In genomic region chr9:2555899-2556600, GRCh38 we compare ENCODE assay signal across 8 cellular contexts.
DNase-seq lines count a peak whose midpoint lies in the region; TF ChIP-seq lines count a peak whose summit lies in the region.
"Not testable (repeated sequence)": the region's sequence is repeated elsewhere in the genome, so short reads cannot be mapped to it uniquely, and the experiment has no call there.

No MANE protein-coding gene starts in this region.

- H2AFZ ChIP-seq in PC-9, result not testable (repeated sequence)

- H3K4me3 Mint-ChIP-seq in chondrocyte (ENCODE audit: unreplicated experiment), result not testable (repeated sequence)

- TF ChIP-seq CTCF in BE2C (IDR thresholded peaks at IDR 0.05; ENCODE audit: low read depth, low read length); PC-9 (conservative IDR thresholded peaks at IDR 0.05); chondrocyte (IDR thresholded peaks at IDR 0.05); thyroid gland (IDR thresholded peaks at IDR 0.05): not testable (repeated sequence)

- not testable (repeated sequence) for H3K27ac ChIP-seq in PC-9, thyroid gland

- H3K36me3 ChIP-seq in BE2C; HAP-1 (replicated peaks); PC-9 (ENCODE audit: low read depth); thyroid gland: not testable (repeated sequence)

- in situ Hi-C loops in HAP-1 (cut with MboI; ENCODE audit: low sequenced_read_pairs), result not testable (repeated sequence)

- H3K4me3 ChIP-seq in BE2C (ENCODE audit: low read depth, low read length); HAP-1; PC-9; thyroid gland (replicated peaks in 1 of 3): not testable (repeated sequence)

- not testable (repeated sequence) for H3K27me3 ChIP-seq in BE2C; HAP-1 (ENCODE audit: low read depth); PC-9 (ENCODE audit: insufficient read depth, low read depth); thyroid gland

- H3K9me2 ChIP-seq in PC-9 (ENCODE audit: insufficient read depth), result not testable (repeated sequence)

- H3K4me1 ChIP-seq in BE2C; HAP-1; PC-9 (replicated peaks; ENCODE audit: insufficient read depth): not testable (repeated sequence)
- H3K4me1 ChIP-seq in thyroid gland, result peaks cover 9 to 15% of the 10 kb centered on the region in 2 donors

- not testable (repeated sequence) for H3K27me3 Mint-ChIP-seq in chondrocyte (ENCODE audit: low read depth)

- H3K79me2 ChIP-seq in PC-9 (ENCODE audit: low read depth), result not testable (repeated sequence)

- H3K4me1 Mint-ChIP-seq in chondrocyte (ENCODE audit: low read depth), result peaks cover 47% of the 10 kb centered on the region

- not testable (repeated sequence) for BruUV-seq in PC-9 (replicated peaks; lab: Mats Ljungman, UMichigan)

- WGBS in thyroid gland, 2 donors, result 76 to 78% methylated on average over 7 of the region's 7 CpGs

- H3K9me3 Mint-ChIP-seq in chondrocyte (ENCODE audit: low read depth), result peaks cover 21% of the 10 kb centered on the region

- H3K36me3 Mint-ChIP-seq in chondrocyte (ENCODE audit: low read depth), result not testable (repeated sequence)

- POLR2A ChIA-PET in PC-9 (lab: Charles Lee; ENCODE audit: unreplicated experiment), result interaction anchor here (0.7 kb wide), 1 partner anchor 12 kb away, joined by 4 read pairs; no protein-coding TSS in a partner anchor

- H3K27ac Mint-ChIP-seq in chondrocyte (ENCODE audit: unreplicated experiment), result peak overlapping the region; percentile 0

- CTCF ChIA-PET in PC-9 (lab: Charles Lee), result not testable (repeated sequence)

- DNase-seq in BE2C (peak; percentile 22), HAP-1 (ENCODE audit: low spot score in 2 of 2) (peak; percentile 61 to 65), NCI-H2171 (lab: John Stamatoyannopoulos, UW) (peak; percentile 47), PC-9 (peak; percentile 10 to 39), amniotic epithelial cell (ENCODE audit: low read depth) (peak; percentile 37), iris pigment epithelial cell (ENCODE audit: low read depth) (peak; percentile 39), thyroid gland (peak; percentile 32 to 46)
- not testable (repeated sequence) for DNase-seq in chondrocyte (ENCODE audit: low spot score)

- not testable (repeated sequence) for H4K20me1 ChIP-seq in PC-9 (ENCODE audit: insufficient read depth)

- TF ChIP-seq POLR2A in thyroid gland (IDR thresholded peaks at IDR 0.05), result not testable (repeated sequence)

- intact Hi-C loops in PC-9 (cut with micrococcal nuclease; ENCODE audit: unreplicated experiment), result loop anchor here (5.0 kb wide), 1 partner anchor 274 kb away; no protein-coding TSS in a partner anchor
- intact Hi-C loops in thyroid gland (cut with DNase I), result not testable (repeated sequence)

- H3K4me2 ChIP-seq in PC-9, result not testable (repeated sequence)

- not testable (repeated sequence) for H3F3A ChIP-seq in PC-9 (ENCODE audit: insufficient read depth, low read depth)

- H3K9me3 ChIP-seq in BE2C; HAP-1; PC-9 (ENCODE audit: insufficient read depth, low read depth); thyroid gland: not testable (repeated sequence)
